ENCODE assay signal across 1 cellular context in the genomic region with DNA sequence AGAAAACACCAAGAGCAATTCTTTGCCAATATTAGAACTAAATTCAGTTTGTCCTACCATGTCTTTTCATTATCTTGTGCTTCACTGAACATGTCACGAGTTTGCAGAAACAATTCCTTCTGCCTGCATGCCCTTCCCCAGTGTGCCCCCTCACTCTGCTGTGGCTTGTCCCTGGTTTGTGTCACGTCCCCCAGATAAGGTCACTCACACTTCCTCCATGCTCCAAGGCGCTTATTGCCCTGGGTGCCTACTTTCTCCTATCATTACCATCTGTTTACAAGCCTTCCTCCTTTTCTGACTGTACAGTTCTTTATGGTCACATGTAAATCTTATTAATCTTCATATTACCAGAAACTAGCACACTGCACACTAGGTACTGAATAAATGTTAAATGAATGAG.
TF ChIP-seq lines count a peak whose summit lies in the region.

No MANE protein-coding gene starts in this region.

TF ChIP-seq in SK-N-SH, 30 proteins besides CTCF, POLR2A, EP300 and RAD21 (continued from another document):
- TF ChIP-seq REST (IDR thresholded peaks at IDR 0.05; ENCODE audit: low read depth, low read length) (no peak), RXRA (IDR thresholded peaks at IDR 0.05; ENCODE audit: borderline replicate concordance, low read depth) (no peak), RCOR1 (IDR thresholded peaks at IDR 0.05; ENCODE audit: low read length) (peak; percentile 68), MEF2A (IDR thresholded peaks at IDR 0.05; ENCODE audit: borderline replicate concordance, low read depth) (no peak), NRF1 (IDR thresholded peaks at IDR 0.05; ENCODE audit: low read depth, low read length) (no peak), GATA2 (CRISPR knock-in tag; IDR thresholded peaks at IDR 0.05) (peak; percentile 98), EZH2phosphoT487 (IDR thresholded peaks at IDR 0.05; ENCODE audit: borderline replicate concordance, low read depth) (no peak), FOXM1 (IDR thresholded peaks at IDR 0.05; ENCODE audit: low read depth) (no peak), NFIC (IDR thresholded peaks at IDR 0.05; ENCODE audit: borderline replicate concordance) (no peak), TCF12 (IDR thresholded peaks at IDR 0.05) (peak; percentile 30; the same call in 1 of the 2 replicates), TEAD4 (IDR thresholded peaks at IDR 0.05; ENCODE audit: borderline replicate concordance, insufficient read depth) (no peak), MAX (IDR thresholded peaks at IDR 0.05; ENCODE audit: low read depth) (no peak), FOXJ3 (CRISPR knock-in tag; IDR thresholded peaks at IDR 0.05) (peak; percentile 98), SIN3A (IDR thresholded peaks at IDR 0.05; ENCODE audit: borderline replicate concordance, low read depth, low read length) (no peak), RFX5 (IDR thresholded peaks at IDR 0.05; ENCODE audit: low read length) (0 out of 2 replicates have a peak, but pooled peaks have one; percentile 10), YY1 (IDR thresholded peaks at IDR 0.05; ENCODE audit: low read depth) (no peak), MXI1 (IDR thresholded peaks at IDR 0.05; ENCODE audit: low read depth, low read length) (peak; percentile 58; the same call in 1 of the 2 replicates), FOSL2 (IDR thresholded peaks at IDR 0.05; ENCODE audit: borderline replicate concordance, low read depth) (no peak), TAF1 (IDR thresholded peaks at IDR 0.05; ENCODE audit: borderline replicate concordance, low read depth, low read length) (no peak), CHD2 (IDR thresholded peaks at IDR 0.05; ENCODE audit: low read length, partially characterized antibody) (no peak), POLR2AphosphoS5 (IDR thresholded peaks at IDR 0.05; ENCODE audit: low read depth, low read length) (no peak; the same call in 1 of the 2 replicates), SMC3 (IDR thresholded peaks at IDR 0.05; ENCODE audit: low read depth, low read length) (no peak), GABPA (IDR thresholded peaks at IDR 0.05; ENCODE audit: low read depth) (no peak), ELF1 (IDR thresholded peaks at IDR 0.05) (no peak), JUND (IDR thresholded peaks at IDR 0.05) (no peak)
- TF ChIP-seq, protein P1, sequence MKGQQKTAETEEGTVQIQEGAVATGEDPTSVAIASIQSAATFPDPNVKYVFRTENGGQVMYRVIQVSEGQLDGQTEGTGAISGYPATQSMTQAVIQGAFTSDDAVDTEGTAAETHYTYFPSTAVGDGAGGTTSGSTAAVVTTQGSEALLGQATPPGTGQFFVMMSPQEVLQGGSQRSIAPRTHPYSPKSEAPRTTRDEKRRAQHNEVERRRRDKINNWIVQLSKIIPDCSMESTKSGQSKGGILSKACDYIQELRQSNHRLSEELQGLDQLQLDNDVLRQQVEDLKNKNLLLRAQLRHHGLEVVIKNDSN (IDR thresholded peaks at IDR 0.05; ENCODE audit: borderline replicate concordance, low read depth) = no peak
- TF ChIP-seq, protein P2, sequence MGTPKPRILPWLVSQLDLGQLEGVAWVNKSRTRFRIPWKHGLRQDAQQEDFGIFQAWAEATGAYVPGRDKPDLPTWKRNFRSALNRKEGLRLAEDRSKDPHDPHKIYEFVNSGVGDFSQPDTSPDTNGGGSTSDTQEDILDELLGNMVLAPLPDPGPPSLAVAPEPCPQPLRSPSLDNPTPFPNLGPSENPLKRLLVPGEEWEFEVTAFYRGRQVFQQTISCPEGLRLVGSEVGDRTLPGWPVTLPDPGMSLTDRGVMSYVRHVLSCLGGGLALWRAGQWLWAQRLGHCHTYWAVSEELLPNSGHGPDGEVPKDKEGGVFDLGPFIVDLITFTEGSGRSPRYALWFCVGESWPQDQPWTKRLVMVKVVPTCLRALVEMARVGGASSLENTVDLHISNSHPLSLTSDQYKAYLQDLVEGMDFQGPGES (IDR thresholded peaks at IDR 0.05; ENCODE audit: low read depth, low read length) = no peak
- TF ChIP-seq, protein P3, sequence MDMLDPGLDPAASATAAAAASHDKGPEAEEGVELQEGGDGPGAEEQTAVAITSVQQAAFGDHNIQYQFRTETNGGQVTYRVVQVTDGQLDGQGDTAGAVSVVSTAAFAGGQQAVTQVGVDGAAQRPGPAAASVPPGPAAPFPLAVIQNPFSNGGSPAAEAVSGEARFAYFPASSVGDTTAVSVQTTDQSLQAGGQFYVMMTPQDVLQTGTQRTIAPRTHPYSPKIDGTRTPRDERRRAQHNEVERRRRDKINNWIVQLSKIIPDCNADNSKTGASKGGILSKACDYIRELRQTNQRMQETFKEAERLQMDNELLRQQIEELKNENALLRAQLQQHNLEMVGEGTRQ (IDR thresholded peaks at IDR 0.05; ENCODE audit: borderline replicate concordance, low read depth, low read length) = no peak
TF ChIP-seq in SK-N-SH: peak in this region for 6.
